9 cellular contexts compared by ENCODE assay signal in genomic region chr3:57163751-57164150, GRCh38. TPM values are rescaled to one million over a fixed set of nuclear protein-coding genes. Genes with fewer than 3 reads are reported as not detected.
DNase-seq lines count a peak whose midpoint lies in the region; ATAC-seq and TF ChIP-seq lines count a peak whose summit lies in the region.
"Had no signal": no experiment of that assay in that cellular context is flagged by ENCODE, and none has a peak within 500 bp of the region (broad histone marks: within the 10 kb centered on the region; RNA-seq: fewer than 3 reads in every experiment).

No MANE protein-coding gene starts in this region.

- H3K9me3 ChIP-seq in breast epithelium (no peaks in the 10 kb centered on the region), mesenchymal stem cell (ENCODE audit: control insufficient read depth, low read length) (no peaks in the 10 kb centered on the region), testis (no peaks in the 10 kb centered on the region)

- H3K4ac ChIP-seq in mesenchymal stem cell (ENCODE audit: low read depth in 1 of 2, low read length in 2 of 2), result no peak overlapping the region

- H3K36me3 ChIP-seq in breast epithelium, result no peaks in the 10 kb centered on the region
- H3K36me3 ChIP-seq in mesenchymal stem cell (ENCODE audit: control insufficient read depth in 1 of 2, insufficient read depth in 2 of 2, low read depth in 1 of 2, low read length in 2 of 2), result no peaks in the 10 kb centered on the region
- no peaks in the 10 kb centered on the region for H3K36me3 ChIP-seq in testis (ENCODE audit: low read depth, missing control alignments)

- no peak for DNase-seq in activated T-cell treated with anti-CD3 and anti-CD28 coated beads, Interleukin-2, amount 50 U/mL, for 24 hours
- no peak for DNase-seq in activated T-cell treated with anti-CD3 and anti-CD28 coated beads for 4 hours
- DNase-seq in breast epithelium (ENCODE audit: low spot score in 2 of 2), result no peak
- DNase-seq in mesenchymal stem cell, result no peak
- DNase-seq in testis, result no peak
- no peak for DNase-seq in middle frontal gyrus (ENCODE audit: extremely low spot score, low spot score)
- DNase-seq in NCI-H748 treated with DMSO at 0.1 percent for 48 hours (lab: John Stamatoyannopoulos, UW), result no peak

- no peak overlapping the region for H3K14ac ChIP-seq in mesenchymal stem cell (ENCODE audit: low read length in 2 of 2)

- no peak overlapping the region for H2BK5ac ChIP-seq in mesenchymal stem cell (ENCODE audit: low read depth, low read length, poor library complexity, severe bottlenecking)

- 13% methylated on average over 3 of the region's 8 CpGs for WGBS in mesenchymal stem cell
- 18 to 34% methylated on average over 6 to 8 of the region's 8 CpGs for WGBS in testis, 2 donors

- no peak for TF ChIP-seq CTCF in breast epithelium (IDR thresholded peaks at IDR 0.05)
- TF ChIP-seq CTCF in testis (IDR thresholded peaks at IDR 0.05), result no peak

- peak overlapping the region in 1 of 2 experiments; percentile 9 for H3K23ac ChIP-seq in mesenchymal stem cell (ENCODE audit: low read length in 2 of 2)

- intact Hi-C loops in breast epithelium (cut with DNase I; ENCODE audit: low total_unique reads) (no loop called here), testis (cut with DNase I; ENCODE audit: low total_unique reads) (loop anchor here (10.0 kb wide), 1 partner anchor 59 kb away; no protein-coding TSS in a partner anchor)

- H3K4me3 ChIP-seq in breast epithelium (peak overlapping the region; percentile 78 to 87 (median 79)), mesenchymal stem cell (ENCODE audit: insufficient read depth in 1 of 2, low read depth in 1 of 2, low read length in 2 of 2) (peak overlapping the region in 1 of 2 experiments; percentile 83), testis (peak overlapping the region; percentile 76 to 77)

- H4K91ac ChIP-seq in mesenchymal stem cell (ENCODE audit: low read length), result no peak overlapping the region

- peaks cover 21% of the 10 kb centered on the region for H3K4me1 Mint-ChIP-seq in activated T-cell treated with anti-CD3 and anti-CD28 coated beads, Interleukin-2, amount 50 U/mL, for 24 hours (ENCODE audit: low read depth)

- peak overlapping the region; percentile 68 for H3K9ac ChIP-seq in mesenchymal stem cell (ENCODE audit: low read length)
- H3K9ac ChIP-seq: KMS-11 had no signal

- no peaks in the 10 kb centered on the region for H3K36me3 Mint-ChIP-seq in activated T-cell treated with anti-CD3 and anti-CD28 coated beads, Interleukin-2, amount 50 U/mL, for 24 hours (ENCODE audit: low read depth)

- no peak overlapping the region for H2AK5ac ChIP-seq in mesenchymal stem cell (ENCODE audit: low read length, severe bottlenecking)

- peak overlapping the region; percentile 77 for H3K4me3 Mint-ChIP-seq in activated T-cell treated with anti-CD3 and anti-CD28 coated beads, Interleukin-2, amount 50 U/mL, for 24 hours

- H4K8ac ChIP-seq in mesenchymal stem cell (ENCODE audit: low read length), result no peak overlapping the region

- no peak overlapping the region for H2BK15ac ChIP-seq in mesenchymal stem cell (ENCODE audit: low read depth, poor library complexity, severe bottlenecking)

- H2BK12ac ChIP-seq in mesenchymal stem cell (ENCODE audit: low read length in 2 of 2), result no peak overlapping the region

- no peak overlapping the region for H2BK120ac ChIP-seq in mesenchymal stem cell (ENCODE audit: low read depth, low read length)

- H3K27me3 Mint-ChIP-seq in activated T-cell treated with anti-CD3 and anti-CD28 coated beads, Interleukin-2, amount 50 U/mL, for 24 hours, result peaks cover 84% of the 10 kb centered on the region

- ATAC-seq in HG02763 (IDR thresholded peaks at IDR 0.05; ENCODE audit: unreplicated experiment), result no peak

- no peaks in the 10 kb centered on the region for H3K9me3 Mint-ChIP-seq in activated T-cell treated with anti-CD3 and anti-CD28 coated beads, Interleukin-2, amount 50 U/mL, for 24 hours

- no peak overlapping the region for H2AFZ ChIP-seq in mesenchymal stem cell (ENCODE audit: low read depth, low read length)

- H3K4me1 ChIP-seq in breast epithelium, result peaks cover 4 to 16% of the 10 kb centered on the region in 2 donors
- H3K4me1 ChIP-seq in mesenchymal stem cell (ENCODE audit: control insufficient read depth, insufficient read depth, low read depth, low read length), result peaks cover 12% of the 10 kb centered on the region
- H3K4me1 ChIP-seq in testis, result peaks cover 27% of the 10 kb centered on the region

- H3K27me3 ChIP-seq in breast epithelium (no peaks in the 10 kb centered on the region), mesenchymal stem cell (ENCODE audit: control insufficient read depth in 1 of 2, insufficient read depth in 1 of 2, low read length in 2 of 2) (peaks cover 16 to 47% of the 10 kb centered on the region in 2 experiments), testis (no peaks in the 10 kb centered on the region)

- H3K27ac Mint-ChIP-seq in activated T-cell treated with anti-CD3 and anti-CD28 coated beads, Interleukin-2, amount 50 U/mL, for 24 hours, result no peak overlapping the region

- no peak overlapping the region for H3K18ac ChIP-seq in mesenchymal stem cell (ENCODE audit: low read depth in 1 of 2, low read length in 2 of 2)

- H3K79me1 ChIP-seq in mesenchymal stem cell (replicated peaks; ENCODE audit: low read length, poor library complexity, severe bottlenecking), result peaks cover 1% of the 10 kb centered on the region

- no peak for TF ChIP-seq POLR2A in breast epithelium (IDR thresholded peaks at IDR 0.05)
- no peak for TF ChIP-seq POLR2A in testis (IDR thresholded peaks at IDR 0.05)

- no peak overlapping the region for H3K4me2 ChIP-seq in mesenchymal stem cell (ENCODE audit: low read length, poor library complexity, severe bottlenecking)

- H3K27ac ChIP-seq in breast epithelium (peak overlapping the region; percentile 76 to 83), mesenchymal stem cell (ENCODE audit: low read length, poor library complexity, severe bottlenecking) (no peak overlapping the region), testis (peak overlapping the region in 1 of 2 donors; percentile 84)
- H3K27ac ChIP-seq: KMS-11 had no signal

RNA-seq across cellular contexts. Expression of gene IL17RD, which starts 1.4 kb away (rescaled TPM):
- 10 to 100 TPM in 2 of 3 donors, 1 to 10 TPM in 1; 3.0 to 31.8 (median 31.0) TPM for total RNA-seq in breast epithelium
- polyA plus RNA-seq in mesenchymal stem cell (2013, experiment 1 of 2), result 0.65 TPM
- polyA plus RNA-seq in mesenchymal stem cell (2013, experiment 2 of 2), result 0.58 TPM
- 10 to 100 TPM; 25.0 to 29.9 TPM for total RNA-seq in testis
- polyA plus RNA-seq in testis (ENCODE audit: insufficient read depth, low read depth, low replicate concordance), result 27.9 TPM

RNA-seq across cellular contexts. Expression of gene HESX1, which starts 36.0 kb away (rescaled TPM):
- total RNA-seq in breast epithelium (1 to 10 TPM in 1 of 3 donors, under 1 TPM in 2; 0.48 to 1.3 (median 0.66) TPM), testis (1 to 10 TPM; 7.9 to 9.1 TPM)
- polyA plus RNA-seq in mesenchymal stem cell (2013, experiment 1 of 2), result 0.59 TPM
- polyA plus RNA-seq in mesenchymal stem cell (2013, experiment 2 of 2), result 0.34 TPM
- 6.4 TPM for polyA plus RNA-seq in testis (ENCODE audit: insufficient read depth, low read depth, low replicate concordance)
